ENCODE assay signal across 1 cellular context in genomic region chr7:102439963-102440795, GRCh38.
TF ChIP-seq lines count a peak whose summit lies in the region.

No MANE protein-coding gene starts in this region.

TF ChIP-seq in HepG2, 621 proteins besides CTCF, POLR2A, EP300 and RAD21:
- no peak for TF ChIP-seq NR2F6 (IDR thresholded peaks at IDR 0.05)
- TF ChIP-seq NR2F6 (CRISPR knock-in tag; IDR thresholded peaks at IDR 0.05) = 0 out of 2 replicates have a peak, but pooled peaks have one; percentile 22
- 0 out of 2 replicates have a peak, but pooled peaks have one; percentile 21 for TF ChIP-seq KAT8 (CRISPR knock-in tag; IDR thresholded peaks at IDR 0.05)
- no peak for TF ChIP-seq ZNF253 (CRISPR knock-in tag; IDR thresholded peaks at IDR 0.05; ENCODE audit: borderline replicate concordance)
- 0 out of 2 replicates have a peak, but pooled peaks have one; percentile 16 for TF ChIP-seq FOXA3 (CRISPR knock-in tag; IDR thresholded peaks at IDR 0.05)
- TF ChIP-seq SOX5 (CRISPR knock-in tag; IDR thresholded peaks at IDR 0.05; ENCODE audit: borderline replicate concordance) = peak; percentile 62; the same call in 1 of the 2 replicates
- no peak for TF ChIP-seq ZNF589 (CRISPR knock-in tag; conservative IDR thresholded peaks at IDR 0.05)
- no peak for TF ChIP-seq LCORL (IDR thresholded peaks at IDR 0.05)
- 0 out of 2 replicates have a peak, but pooled peaks have one; percentile 31 for TF ChIP-seq LCORL (CRISPR knock-in tag; IDR thresholded peaks at IDR 0.05)
- no peak for TF ChIP-seq ZNF558 (CRISPR knock-in tag; IDR thresholded peaks at IDR 0.05; ENCODE audit: borderline replicate concordance)
- peak; percentile 31; the same call in 1 of the 2 replicates for TF ChIP-seq RXRA (CRISPR knock-in tag; IDR thresholded peaks at IDR 0.05)
- TF ChIP-seq, protein P1, sequence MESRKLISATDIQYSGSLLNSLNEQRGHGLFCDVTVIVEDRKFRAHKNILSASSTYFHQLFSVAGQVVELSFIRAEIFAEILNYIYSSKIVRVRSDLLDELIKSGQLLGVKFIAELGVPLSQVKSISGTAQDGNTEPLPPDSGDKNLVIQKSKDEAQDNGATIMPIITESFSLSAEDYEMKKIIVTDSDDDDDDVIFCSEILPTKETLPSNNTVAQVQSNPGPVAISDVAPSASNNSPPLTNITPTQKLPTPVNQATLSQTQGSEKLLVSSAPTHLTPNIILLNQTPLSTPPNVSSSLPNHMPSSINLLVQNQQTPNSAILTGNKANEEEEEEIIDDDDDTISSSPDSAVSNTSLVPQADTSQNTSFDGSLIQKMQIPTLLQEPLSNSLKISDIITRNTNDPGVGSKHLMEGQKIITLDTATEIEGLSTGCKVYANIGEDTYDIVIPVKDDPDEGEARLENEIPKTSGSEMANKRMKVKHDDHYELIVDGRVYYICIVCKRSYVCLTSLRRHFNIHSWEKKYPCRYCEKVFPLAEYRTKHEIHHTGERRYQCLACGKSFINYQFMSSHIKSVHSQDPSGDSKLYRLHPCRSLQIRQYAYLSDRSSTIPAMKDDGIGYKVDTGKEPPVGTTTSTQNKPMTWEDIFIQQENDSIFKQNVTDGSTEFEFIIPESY (CRISPR knock-in tag; IDR thresholded peaks at IDR 0.05) = peak; percentile 45; the same call in 1 of the 2 replicates
- no peak for TF ChIP-seq TEF (CRISPR knock-in tag; IDR thresholded peaks at IDR 0.05)
- TF ChIP-seq, protein P2, sequence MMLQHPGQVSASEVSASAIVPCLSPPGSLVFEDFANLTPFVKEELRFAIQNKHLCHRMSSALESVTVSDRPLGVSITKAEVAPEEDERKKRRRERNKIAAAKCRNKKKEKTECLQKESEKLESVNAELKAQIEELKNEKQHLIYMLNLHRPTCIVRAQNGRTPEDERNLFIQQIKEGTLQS (CRISPR knock-in tag; IDR thresholded peaks at IDR 0.05) = peak; percentile 55; the same call in 1 of the 2 replicates
- TF ChIP-seq ETV5 (CRISPR knock-in tag; IDR thresholded peaks at IDR 0.05; ENCODE audit: borderline replicate concordance) = peak; percentile 27; the same call in 1 of the 2 replicates
- TF ChIP-seq, protein P3, sequence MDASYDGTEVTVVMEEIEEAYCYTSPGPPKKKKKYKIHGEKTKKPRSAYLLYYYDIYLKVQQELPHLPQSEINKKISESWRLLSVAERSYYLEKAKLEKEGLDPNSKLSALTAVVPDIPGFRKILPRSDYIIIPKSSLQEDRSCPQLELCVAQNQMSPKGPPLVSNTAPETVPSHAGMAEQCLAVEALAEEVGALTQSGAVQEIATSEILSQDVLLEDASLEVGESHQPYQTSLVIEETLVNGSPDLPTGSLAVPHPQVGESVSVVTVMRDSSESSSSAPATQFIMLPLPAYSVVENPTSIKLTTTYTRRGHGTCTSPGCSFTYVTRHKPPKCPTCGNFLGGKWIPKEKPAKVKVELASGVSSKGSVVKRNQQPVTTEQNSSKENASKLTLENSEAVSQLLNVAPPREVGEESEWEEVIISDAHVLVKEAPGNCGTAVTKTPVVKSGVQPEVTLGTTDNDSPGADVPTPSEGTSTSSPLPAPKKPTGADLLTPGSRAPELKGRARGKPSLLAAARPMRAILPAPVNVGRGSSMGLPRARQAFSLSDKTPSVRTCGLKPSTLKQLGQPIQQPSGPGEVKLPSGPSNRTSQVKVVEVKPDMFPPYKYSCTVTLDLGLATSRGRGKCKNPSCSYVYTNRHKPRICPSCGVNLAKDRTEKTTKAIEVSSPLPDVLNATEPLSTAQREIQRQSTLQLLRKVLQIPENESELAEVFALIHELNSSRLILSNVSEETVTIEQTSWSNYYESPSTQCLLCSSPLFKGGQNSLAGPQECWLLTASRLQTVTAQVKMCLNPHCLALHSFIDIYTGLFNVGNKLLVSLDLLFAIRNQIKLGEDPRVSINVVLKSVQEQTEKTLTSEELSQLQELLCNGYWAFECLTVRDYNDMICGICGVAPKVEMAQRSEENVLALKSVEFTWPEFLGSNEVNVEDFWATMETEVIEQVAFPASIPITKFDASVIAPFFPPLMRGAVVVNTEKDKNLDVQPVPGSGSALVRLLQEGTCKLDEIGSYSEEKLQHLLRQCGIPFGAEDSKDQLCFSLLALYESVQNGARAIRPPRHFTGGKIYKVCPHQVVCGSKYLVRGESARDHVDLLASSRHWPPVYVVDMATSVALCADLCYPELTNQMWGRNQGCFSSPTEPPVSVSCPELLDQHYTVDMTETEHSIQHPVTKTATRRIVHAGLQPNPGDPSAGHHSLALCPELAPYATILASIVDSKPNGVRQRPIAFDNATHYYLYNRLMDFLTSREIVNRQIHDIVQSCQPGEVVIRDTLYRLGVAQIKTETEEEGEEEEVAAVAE (CRISPR knock-in tag; IDR thresholded peaks at IDR 0.05; ENCODE audit: borderline replicate concordance) = 0 out of 2 replicates have a peak, but pooled peaks have one; percentile 30
- TF ChIP-seq ZNF12 (CRISPR knock-in tag; IDR thresholded peaks at IDR 0.05) = peak; percentile 94
- TF ChIP-seq NFRKB (IDR thresholded peaks at IDR 0.05) = no peak
- no peak for TF ChIP-seq SRY (CRISPR knock-in tag; IDR thresholded peaks at IDR 0.05)
- TF ChIP-seq PHF21A (CRISPR knock-in tag; IDR thresholded peaks at IDR 0.05) = 0 out of 2 replicates have a peak, but pooled peaks have one; percentile 37
- TF ChIP-seq MYC (CRISPR knock-in tag; IDR thresholded peaks at IDR 0.05; ENCODE audit: borderline replicate concordance) = no peak
- 0 out of 2 replicates have a peak, but pooled peaks have one; percentile 28 for TF ChIP-seq ARID5B (CRISPR knock-in tag; IDR thresholded peaks at IDR 0.05)
- TF ChIP-seq, protein P4, sequence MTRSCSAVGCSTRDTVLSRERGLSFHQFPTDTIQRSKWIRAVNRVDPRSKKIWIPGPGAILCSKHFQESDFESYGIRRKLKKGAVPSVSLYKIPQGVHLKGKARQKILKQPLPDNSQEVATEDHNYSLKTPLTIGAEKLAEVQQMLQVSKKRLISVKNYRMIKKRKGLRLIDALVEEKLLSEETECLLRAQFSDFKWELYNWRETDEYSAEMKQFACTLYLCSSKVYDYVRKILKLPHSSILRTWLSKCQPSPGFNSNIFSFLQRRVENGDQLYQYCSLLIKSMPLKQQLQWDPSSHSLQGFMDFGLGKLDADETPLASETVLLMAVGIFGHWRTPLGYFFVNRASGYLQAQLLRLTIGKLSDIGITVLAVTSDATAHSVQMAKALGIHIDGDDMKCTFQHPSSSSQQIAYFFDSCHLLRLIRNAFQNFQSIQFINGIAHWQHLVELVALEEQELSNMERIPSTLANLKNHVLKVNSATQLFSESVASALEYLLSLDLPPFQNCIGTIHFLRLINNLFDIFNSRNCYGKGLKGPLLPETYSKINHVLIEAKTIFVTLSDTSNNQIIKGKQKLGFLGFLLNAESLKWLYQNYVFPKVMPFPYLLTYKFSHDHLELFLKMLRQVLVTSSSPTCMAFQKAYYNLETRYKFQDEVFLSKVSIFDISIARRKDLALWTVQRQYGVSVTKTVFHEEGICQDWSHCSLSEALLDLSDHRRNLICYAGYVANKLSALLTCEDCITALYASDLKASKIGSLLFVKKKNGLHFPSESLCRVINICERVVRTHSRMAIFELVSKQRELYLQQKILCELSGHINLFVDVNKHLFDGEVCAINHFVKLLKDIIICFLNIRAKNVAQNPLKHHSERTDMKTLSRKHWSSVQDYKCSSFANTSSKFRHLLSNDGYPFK (CRISPR knock-in tag; IDR thresholded peaks at IDR 0.05; ENCODE audit: borderline replicate concordance) = no peak
- TF ChIP-seq GPN1 (CRISPR knock-in tag; IDR thresholded peaks at IDR 0.05; ENCODE audit: borderline replicate concordance) = no peak
- peak; percentile 33; the same call in 1 of the 2 replicates for TF ChIP-seq RARA (CRISPR knock-in tag; IDR thresholded peaks at IDR 0.05)
- TF ChIP-seq GFI1 (CRISPR knock-in tag; IDR thresholded peaks at IDR 0.05; ENCODE audit: borderline replicate concordance) = peak; percentile 60; the same call in 1 of the 2 replicates
- TF ChIP-seq HOXD1 (CRISPR knock-in tag; IDR thresholded peaks at IDR 0.05) = no peak
- TF ChIP-seq ZNF510 (CRISPR knock-in tag; IDR thresholded peaks at IDR 0.05; ENCODE audit: low read depth) = no peak
- TF ChIP-seq SAP130 (CRISPR knock-in tag; IDR thresholded peaks at IDR 0.05; ENCODE audit: low read depth) = peak; percentile 44; the same call in 1 of the 2 replicates
- TF ChIP-seq ZNF501 (CRISPR knock-in tag; IDR thresholded peaks at IDR 0.05) = no peak
- TF ChIP-seq FOXP1 (IDR thresholded peaks at IDR 0.05) = no peak
- TF ChIP-seq FOXP1 (CRISPR knock-in tag; IDR thresholded peaks at IDR 0.05) = peak; percentile 21; the same call in 1 of the 2 replicates
- no peak for TF ChIP-seq ZNF44 (CRISPR knock-in tag; IDR thresholded peaks at IDR 0.05)
- no peak for TF ChIP-seq FOXO4 (CRISPR knock-in tag; conservative IDR thresholded peaks at IDR 0.05)
- peak; percentile 17 for TF ChIP-seq TEAD3 (CRISPR knock-in tag; optimal IDR thresholded peaks at IDR 0.05; ENCODE audit: borderline replicate concordance)
- TF ChIP-seq ZMAT5 (CRISPR knock-in tag; IDR thresholded peaks at IDR 0.05; ENCODE audit: borderline replicate concordance, low read depth) = no peak
- peak; percentile 86 for TF ChIP-seq FOSL2 (CRISPR knock-in tag; IDR thresholded peaks at IDR 0.05)
- TF ChIP-seq, protein P5, sequence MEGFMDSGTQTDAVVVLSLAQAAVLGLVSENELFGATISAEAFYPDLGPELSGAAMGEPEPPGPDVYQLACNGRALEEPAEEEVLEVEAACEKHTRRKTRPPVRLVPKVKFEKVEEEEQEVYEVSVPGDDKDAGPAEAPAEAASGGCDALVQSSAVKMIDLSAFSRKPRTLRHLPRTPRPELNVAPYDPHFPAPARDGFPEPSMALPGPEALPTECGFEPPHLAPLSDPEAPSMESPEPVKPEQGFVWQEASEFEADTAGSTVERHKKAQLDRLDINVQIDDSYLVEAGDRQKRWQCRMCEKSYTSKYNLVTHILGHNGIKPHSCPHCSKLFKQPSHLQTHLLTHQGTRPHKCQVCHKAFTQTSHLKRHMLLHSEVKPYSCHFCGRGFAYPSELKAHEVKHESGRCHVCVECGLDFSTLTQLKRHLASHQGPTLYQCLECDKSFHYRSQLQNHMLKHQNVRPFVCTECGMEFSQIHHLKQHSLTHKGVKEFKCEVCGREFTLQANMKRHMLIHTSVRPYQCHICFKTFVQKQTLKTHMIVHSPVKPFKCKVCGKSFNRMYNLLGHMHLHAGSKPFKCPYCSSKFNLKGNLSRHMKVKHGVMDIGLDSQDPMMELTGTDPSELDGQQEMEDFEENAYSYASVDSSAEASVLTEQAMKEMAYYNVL (CRISPR knock-in tag; IDR thresholded peaks at IDR 0.05; ENCODE audit: borderline replicate concordance) = no peak
- TF ChIP-seq ZNF629 (CRISPR knock-in tag; conservative IDR thresholded peaks at IDR 0.05) = no peak
- TF ChIP-seq PRPF4 (IDR thresholded peaks at IDR 0.05; ENCODE audit: low read depth, low read length, poor library complexity, severe bottlenecking) = no peak
- TF ChIP-seq TOPORS (CRISPR knock-in tag; IDR thresholded peaks at IDR 0.05) = no peak
- TF ChIP-seq RXRB (CRISPR knock-in tag; IDR thresholded peaks at IDR 0.05; ENCODE audit: borderline replicate concordance) = peak; percentile 44; the same call in 1 of the 2 replicates
- TF ChIP-seq ZBTB38 (CRISPR knock-in tag; IDR thresholded peaks at IDR 0.05) = peak; percentile 39; the same call in 1 of the 2 replicates
